22 cellular contexts compared by ENCODE assay signal in the genomic region with DNA sequence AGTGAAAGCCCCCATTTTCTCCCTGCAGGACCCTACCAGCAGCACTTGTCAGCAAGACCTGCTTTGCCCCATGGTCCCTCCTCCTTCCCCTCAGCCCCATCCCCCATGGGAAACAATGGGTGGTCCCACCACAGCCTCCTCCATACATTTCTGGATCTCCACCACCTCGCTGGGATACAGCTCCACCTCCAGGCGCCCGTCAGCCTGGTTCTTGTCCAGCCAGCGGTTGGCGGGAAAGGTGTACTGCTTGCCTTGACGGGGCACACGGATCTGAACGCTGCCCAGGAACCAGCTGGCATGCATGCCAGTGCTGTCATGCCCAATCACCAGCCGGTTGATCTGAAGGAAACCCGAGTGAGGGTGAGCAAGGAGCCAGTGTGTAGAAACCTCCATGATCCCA.
DNase-seq lines count a peak whose midpoint lies in the region; FAIRE-seq and TF ChIP-seq lines count a peak whose summit lies in the region.
"Had no signal": no experiment of that assay in that cellular context is flagged by ENCODE, and none has a peak within 500 bp of the region (broad histone marks: within the 10 kb centered on the region; RNA-seq: fewer than 3 reads in every experiment).

No MANE protein-coding gene starts in this region.

- no peak for TF ChIP-seq CTCF in D721Med (IDR thresholded peaks at IDR 0.05; ENCODE audit: insufficient read depth, missing control alignments)
- no peak for TF ChIP-seq CTCF in CD14-positive monocyte (IDR thresholded peaks at IDR 0.05)

- H4K91ac ChIP-seq in neuronal stem cell (ENCODE audit: low read depth, low read length, poor library complexity) = no peak overlapping the region

- peak overlapping the region; percentile 68 for H2BK12ac ChIP-seq in neuronal stem cell (ENCODE audit: low read length)

- H3K18ac ChIP-seq in neuronal stem cell (ENCODE audit: low read length) = no peak overlapping the region

- H3K9me3 ChIP-seq in neuronal stem cell (replicated peaks in 1 of 2; ENCODE audit: control insufficient read depth in 2 of 2, insufficient read depth in 1 of 2, low read depth in 1 of 2, low read length in 2 of 2) = no peaks in the 10 kb centered on the region
- no peaks in the 10 kb centered on the region for H3K9me3 ChIP-seq in CD8-positive, alpha-beta memory T cell (ENCODE audit: low read length)
- H3K9me3 ChIP-seq: A549; BE2C; BLaER1 treated with 17β-estradiol and CSF1 and Interleukin-3, amounts not matched to agents 10 nM and 100 nM had no signal

- H3K23ac ChIP-seq in neuronal stem cell (ENCODE audit: low read depth, low read length, poor library complexity) = no peak overlapping the region

- intact Hi-C loops in CD14-positive monocyte (cut with micrococcal nuclease) = no loop called here

- no peak overlapping the region for H3K4me3 Mint-ChIP-seq in CD14-positive monocyte
- H3K4me3 Mint-ChIP-seq in CD8-positive, alpha-beta memory T cell = no peak overlapping the region
- H3K4me3 Mint-ChIP-seq: CD4-positive, CD25-positive, alpha-beta regulatory T cell; CD8-positive, alpha-beta T cell had no signal

- WGBS in neuronal stem cell (ENCODE audit: extremely low coverage in 2 of 2, insufficient read length in 2 of 2, insufficient replicate concordance in 1 of 2), 2 donors = no CpG with 5 or more reads among the region's 10 CpGs

- no peak overlapping the region for H3K27ac ChIP-seq in neuronal stem cell (replicated peaks; ENCODE audit: low read length)
- H3K27ac ChIP-seq in CD8-positive, alpha-beta memory T cell (ENCODE audit: low read depth, low read length) = no peak overlapping the region
- H3K27ac ChIP-seq: A549; BLaER1 treated with 17β-estradiol and CSF1 and Interleukin-3, amounts not matched to agents 10 nM and 100 nM had no signal

- no peak overlapping the region for H3K4ac ChIP-seq in neuronal stem cell (ENCODE audit: low read length)

- H3K4me3 ChIP-seq in neuronal stem cell (ENCODE audit: low read length in 2 of 2) = no peak overlapping the region
- H3K4me3 ChIP-seq in CD8-positive, alpha-beta memory T cell (ENCODE audit: low read length) = no peak overlapping the region
- H3K4me3 ChIP-seq: A549; BLaER1 treated with 17β-estradiol and CSF1 and Interleukin-3, amounts not matched to agents 10 nM and 100 nM had no signal

- H3K27me3 Mint-ChIP-seq in CD14-positive monocyte (ENCODE audit: low read depth in 3 of 3) = peaks cover 3 to 12% (median 6%) of the 10 kb centered on the region in 3 donors
- peaks cover 7 to 14% of the 10 kb centered on the region in 2 donors for H3K27me3 Mint-ChIP-seq in CD8-positive, alpha-beta memory T cell
- H3K27me3 Mint-ChIP-seq: CD4-positive, CD25-positive, alpha-beta regulatory T cell had no signal

- CTCF ChIA-PET in CD8-positive, alpha-beta memory T cell (lab: Charles Lee) = no interaction called here

- H2AFZ ChIP-seq in neuronal stem cell (ENCODE audit: low read length) = no peak overlapping the region

- H3K14ac ChIP-seq in neuronal stem cell (ENCODE audit: low read length) = no peak overlapping the region

- no peaks in the 10 kb centered on the region for H3K36me3 ChIP-seq in neuronal stem cell (replicated peaks in 1 of 2; ENCODE audit: control insufficient read depth in 2 of 2, insufficient read depth in 2 of 2, low read length in 2 of 2)
- no peaks in the 10 kb centered on the region for H3K36me3 ChIP-seq in CD8-positive, alpha-beta memory T cell (ENCODE audit: insufficient read depth, low read length)
- H3K36me3 ChIP-seq: BE2C had no signal

- no peak for FAIRE-seq in D721Med (lab: Jason Lieb, UNC)
- FAIRE-seq: A549, G401.6, GM12892 had no signal

- DNase-seq in D721Med (ENCODE audit: insufficient read length, low spot score) (peak; percentile 2), islet precursor cell (peak; percentile 30), neuronal stem cell (ENCODE audit: low spot score) (no peak), HUDEP-2 (lab: John Stamatoyannopoulos, UW; ENCODE audit: unreplicated experiment in 76 of 76) (no peak), CD14-positive monocyte (ENCODE audit: low spot score) (no peak), NCI-H1417 treated with DMSO at 0.1 percent for 48 hours (lab: John Stamatoyannopoulos, UW) (no peak)
- DNase-seq in CD8-positive, alpha-beta memory T cell = no peak
- DNase-seq: 8988T; ACHN; AML-193; BE2C; CD4-positive, CD25-positive, alpha-beta regulatory T cell; CD8-positive, alpha-beta T cell; DMS153; DND-41; GOT3; H7; HCEC 1CT had no signal

- H3K36me3 Mint-ChIP-seq in CD14-positive monocyte = peaks cover 0 to 38% of the 10 kb centered on the region in 2 donors
- no peaks in the 10 kb centered on the region for H3K36me3 Mint-ChIP-seq in CD8-positive, alpha-beta memory T cell
- H3K36me3 Mint-ChIP-seq: CD4-positive, CD25-positive, alpha-beta regulatory T cell; CD8-positive, alpha-beta T cell had no signal

- no peak overlapping the region for H3K4me2 ChIP-seq in neuronal stem cell (ENCODE audit: insufficient read depth, low read length, poor library complexity, severe bottlenecking)
- H3K4me2 ChIP-seq: A549; BLaER1 treated with 17β-estradiol and CSF1 and Interleukin-3, amounts not matched to agents 10 nM and 100 nM had no signal

- no peak overlapping the region for H3K9ac ChIP-seq in neuronal stem cell (ENCODE audit: low read depth, low read length, poor library complexity)
- H3K9ac ChIP-seq: BLaER1 treated with 17β-estradiol and CSF1 and Interleukin-3, amounts not matched to agents 10 nM and 100 nM had no signal

- H3K27me3 ChIP-seq in neuronal stem cell (ENCODE audit: control insufficient read depth in 3 of 3, insufficient read depth in 3 of 3, low read depth in 1 of 3, low read length in 3 of 3) = peaks cover 0 to 31% (median 0%) of the 10 kb centered on the region in 3 experiments
- H3K27me3 ChIP-seq in CD8-positive, alpha-beta memory T cell (ENCODE audit: insufficient read depth, low read length, poor library complexity, severe bottlenecking) = no peaks in the 10 kb centered on the region
- H3K27me3 ChIP-seq: BE2C; BLaER1 treated with 17β-estradiol and CSF1 and Interleukin-3, amounts not matched to agents 10 nM and 100 nM had no signal

- H3K4me1 ChIP-seq in neuronal stem cell (ENCODE audit: control insufficient read depth in 2 of 2, insufficient read depth in 1 of 2, low read depth in 1 of 2, low read length in 2 of 2) = peaks cover 0 to 7% of the 10 kb centered on the region in 2 donors
- H3K4me1 ChIP-seq in CD8-positive, alpha-beta memory T cell (ENCODE audit: insufficient read depth, low read length) = no peaks in the 10 kb centered on the region
- H3K4me1 ChIP-seq: A549; BE2C; BLaER1 treated with 17β-estradiol and CSF1 and Interleukin-3, amounts not matched to agents 10 nM and 100 nM had no signal

- no peak overlapping the region for H2BK5ac ChIP-seq in neuronal stem cell (ENCODE audit: low read length)

- no peak overlapping the region for H4K8ac ChIP-seq in neuronal stem cell (ENCODE audit: low read depth, low read length)

- peak overlapping the region in 2 of 7 donors; percentile 13 to 25 for H3K27ac Mint-ChIP-seq in CD14-positive monocyte
- no peak overlapping the region for H3K27ac Mint-ChIP-seq in CD8-positive, alpha-beta memory T cell
- H3K27ac Mint-ChIP-seq: CD4-positive, CD25-positive, alpha-beta regulatory T cell; CD8-positive, alpha-beta T cell had no signal

- H3K79me1 ChIP-seq in neuronal stem cell (ENCODE audit: low read depth, low read length) = no peaks in the 10 kb centered on the region

- peak overlapping the region; percentile 35 for H2BK15ac ChIP-seq in neuronal stem cell (ENCODE audit: low read length)

- peaks cover 0 to 3% (median 0%) of the 10 kb centered on the region in 7 donors for H3K9me3 Mint-ChIP-seq in CD14-positive monocyte
- no peaks in the 10 kb centered on the region for H3K9me3 Mint-ChIP-seq in CD8-positive, alpha-beta memory T cell
- H3K9me3 Mint-ChIP-seq: CD4-positive, CD25-positive, alpha-beta regulatory T cell; CD8-positive, alpha-beta T cell had no signal

- no peak overlapping the region for H2BK120ac ChIP-seq in neuronal stem cell (ENCODE audit: low read depth, low read length)

- peak overlapping the region; percentile 50 for H2AK5ac ChIP-seq in neuronal stem cell (ENCODE audit: low read depth, low read length)

- H3K4me1 Mint-ChIP-seq in CD14-positive monocyte = no peaks in the 10 kb centered on the region
- H3K4me1 Mint-ChIP-seq in CD8-positive, alpha-beta memory T cell = no peaks in the 10 kb centered on the region
- H3K4me1 Mint-ChIP-seq: CD4-positive, CD25-positive, alpha-beta regulatory T cell had no signal

- POLR2A ChIA-PET in CD8-positive, alpha-beta memory T cell (lab: Charles Lee) = no interaction called here

Comparison
In these comparisons a context has a peak if more than half of its experiments do, and no peak if none do; other contexts are left out.
1. DNase-seq: peak in D721Med (single experiment) and islet precursor cell (single experiment); none in neuronal stem cell (single experiment), HUDEP-2 (0 of 76), CD14-positive monocyte (single experiment), CD8-positive, alpha-beta memory T cell (0 of 5) and NCI-H1417 treated with DMSO at 0.1 percent for 48 hours (single experiment).